25 cellular contexts compared by ENCODE assay signal in genomic region chr2:105220604-105221003, GRCh38. TPM values are rescaled to one million over a fixed set of nuclear protein-coding genes. Genes with fewer than 3 reads are reported as not detected.
"Had no signal": no experiment of that assay in that cellular context is flagged by ENCODE, and none has a peak within 500 bp of the region (broad histone marks: within the 10 kb centered on the region; RNA-seq: fewer than 3 reads in every experiment).

No MANE protein-coding gene starts in this region.

- H3K4me3 Mint-ChIP-seq: IgD-negative memory B cell had no signal

- H3K36me3 Mint-ChIP-seq: IgD-negative memory B cell had no signal

- H3K27ac ChIP-seq: HL-60, KMS-11, RWPE1 had no signal

- H3K4me3 ChIP-seq: K562 had no signal

- H3K9ac ChIP-seq: KMS-11 had no signal

- ATAC-seq: K562, Panc1, PC-3 had no signal

- H3K27ac Mint-ChIP-seq: IgD-negative memory B cell had no signal

- DNase-seq: Kasumi-1; MM.1S; NCI-H1092 treated with DMSO at 0.1 percent for 48 hours; NCI-H1417 treated with DMSO at 0.1 percent for 48 hours; NCI-H146; NCI-H187; NCI-H2029; NCI-H2081 treated with DMSO at 0.1 percent for 48 hours; NCI-H2227 treated with DMSO at 0.1 percent for 48 hours; NCI-H524; NCI-H526 treated with DMSO at 0.1 percent for 48 hours; NCI-H748 treated with DMSO at 0.1 percent for 48 hours; NK-92 treated with Interleukin-12 subunit alpha and Interleukin-12 subunit beta, amount 100 ng/mL, for 24 hours; PC-3; SHP77 had no signal

RNA-seq across cellular contexts. Expression of gene GPR45, which starts 20.9 kb away (rescaled TPM):
- total RNA-seq: K562; M059J; NCI-H460; OCI-LY7; PC-3; T-helper 1 cell treated with Interleukin-12 subunit alpha and Interleukin-12 subunit beta and Interleukin-4 antibody, amounts not matched to agents 30 ng/mL and 1 ng/mL, for 36 hours had no signal
- polyA plus RNA-seq: IgD-negative memory B cell, K562 had no signal
